ENCODE assay signal across 14 cellular contexts in the genomic region with DNA sequence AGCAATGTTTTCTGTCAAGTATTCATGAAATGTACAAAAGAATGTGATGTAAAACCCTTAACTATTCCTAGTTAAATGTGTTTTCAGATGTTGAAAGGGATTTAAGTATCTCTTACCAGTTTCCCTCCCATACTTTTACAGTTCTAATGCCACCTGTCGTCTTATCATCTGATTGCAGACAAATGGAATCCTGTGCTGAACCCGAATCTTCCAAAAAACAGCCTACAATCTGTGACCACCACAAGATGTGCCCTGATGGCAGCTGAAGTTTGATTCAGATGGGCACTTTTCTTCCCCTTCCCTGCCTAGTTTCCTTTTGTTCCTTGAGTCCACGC. TPM values are rescaled to one million over a fixed set of nuclear protein-coding genes. Genes with fewer than 3 reads are reported as not detected.
A peak's percentile ranks its signal among the peaks of the same experiment; 100 is the strongest.
DNase-seq lines count a peak whose midpoint lies in the region; ATAC-seq and TF ChIP-seq lines count a peak whose summit lies in the region.
"Had no signal": no experiment of that assay in that cellular context is flagged by ENCODE, and none has a peak within 500 bp of the region (broad histone marks: within the 10 kb centered on the region; RNA-seq: fewer than 3 reads in every experiment).

No MANE protein-coding gene starts in this region.

- peaks cover 29% of the 10 kb centered on the region for H3K4me1 Mint-ChIP-seq in activated T-cell treated with anti-CD3 and anti-CD28 coated beads, Interleukin-2, amount 50 U/mL, for 24 hours (ENCODE audit: low read depth)
- peaks cover 24% of the 10 kb centered on the region for H3K4me1 Mint-ChIP-seq in activated naive CD8-positive, alpha-beta T cell treated with anti-CD3 and anti-CD28 coated beads, Interleukin-2, amount 50 U/mL, for 24 hours
- peaks cover 7% of the 10 kb centered on the region for H3K4me1 Mint-ChIP-seq in neural progenitor cell

- H2AFZ ChIP-seq in MM.1S (ENCODE audit: low read length) (no peak overlapping the region), neural progenitor cell (replicated peaks) (no peak overlapping the region)

- H3F3A ChIP-seq in MM.1S (ENCODE audit: insufficient read depth, low read length) (peaks cover 8% of the 10 kb centered on the region), neural progenitor cell (ENCODE audit: low read depth) (peaks cover 60% of the 10 kb centered on the region)

- no peaks in the 10 kb centered on the region for H3K9me2 ChIP-seq in MM.1S (replicated peaks; ENCODE audit: insufficient read depth, low read length)

- H3K27ac ChIP-seq in MM.1S (ENCODE audit: low read length) = no peak overlapping the region
- no peak overlapping the region for H3K27ac ChIP-seq in neural progenitor cell
- no peak overlapping the region for H3K27ac ChIP-seq in lower lobe of right lung
- H3K27ac ChIP-seq: body of pancreas, Peyer's patch had no signal

- intact Hi-C loops in lower lobe of right lung (cut with DNase I) = no loop called here

- H3K27me3 Mint-ChIP-seq in activated T-cell treated with anti-CD3 and anti-CD28 coated beads, Interleukin-2, amount 50 U/mL, for 24 hours = no peaks in the 10 kb centered on the region
- no peaks in the 10 kb centered on the region for H3K27me3 Mint-ChIP-seq in activated naive CD8-positive, alpha-beta T cell treated with anti-CD3 and anti-CD28 coated beads, Interleukin-2, amount 50 U/mL, for 24 hours
- peaks cover 2% of the 10 kb centered on the region for H3K27me3 Mint-ChIP-seq in neural progenitor cell (ENCODE audit: insufficient read depth, low read depth)

- peak overlapping the region; percentile 97 for H3K4me3 Mint-ChIP-seq in activated T-cell treated with anti-CD3 and anti-CD28 coated beads, Interleukin-2, amount 50 U/mL, for 24 hours
- peak overlapping the region; percentile 95 for H3K4me3 Mint-ChIP-seq in activated naive CD8-positive, alpha-beta T cell treated with anti-CD3 and anti-CD28 coated beads, Interleukin-2, amount 50 U/mL, for 24 hours
- peak overlapping the region; percentile 98 for H3K4me3 Mint-ChIP-seq in neural progenitor cell

- no peak for ATAC-seq in activated naive CD8-positive, alpha-beta T cell treated with anti-CD3 and anti-CD28 coated beads, Interleukin-2, amount 50 U/mL, for 24 hours
- ATAC-seq in GM19452 (IDR thresholded peaks at IDR 0.05; ENCODE audit: unreplicated experiment) (no peak), HG03354 (IDR thresholded peaks at IDR 0.05; ENCODE audit: poor library complexity, severe bottlenecking, unreplicated experiment) (no peak), lower lobe of right lung (no peak)
- ATAC-seq: body of pancreas had no signal

- H3K4me2 ChIP-seq in MM.1S (ENCODE audit: low read depth, low read length) = peak overlapping the region; percentile 13; the same call in 1 of the 2 replicates
- H3K4me2 ChIP-seq in neural progenitor cell = no peak overlapping the region

- no peaks in the 10 kb centered on the region for H3K9me3 ChIP-seq in MM.1S (replicated peaks; ENCODE audit: insufficient read depth, low read length)
- H3K9me3 ChIP-seq in neural progenitor cell (ENCODE audit: low read depth) = no peaks in the 10 kb centered on the region
- H3K9me3 ChIP-seq in lower lobe of right lung = no peaks in the 10 kb centered on the region
- H3K9me3 ChIP-seq: body of pancreas, Peyer's patch had no signal

- H3K9ac ChIP-seq in MM.1S (ENCODE audit: low read length) = no peak overlapping the region
- no peak overlapping the region for H3K9ac ChIP-seq in neural progenitor cell

- no peaks in the 10 kb centered on the region for H3K36me3 ChIP-seq in MM.1S (replicated peaks; ENCODE audit: insufficient read depth, low read length)
- H3K36me3 ChIP-seq in neural progenitor cell = no peaks in the 10 kb centered on the region
- peaks cover 47% of the 10 kb centered on the region for H3K36me3 ChIP-seq in lower lobe of right lung

- H3K36me3 Mint-ChIP-seq in activated T-cell treated with anti-CD3 and anti-CD28 coated beads, Interleukin-2, amount 50 U/mL, for 24 hours (ENCODE audit: low read depth) = peaks cover 68% of the 10 kb centered on the region
- peaks cover 46% of the 10 kb centered on the region for H3K36me3 Mint-ChIP-seq in activated naive CD8-positive, alpha-beta T cell treated with anti-CD3 and anti-CD28 coated beads, Interleukin-2, amount 50 U/mL, for 24 hours (ENCODE audit: low read depth)
- peaks cover 12% of the 10 kb centered on the region for H3K36me3 Mint-ChIP-seq in neural progenitor cell

- no peak for DNase-seq in activated T-cell treated with anti-CD3 and anti-CD28 coated beads, Interleukin-2, amount 50 U/mL, for 24 hours
- no peak for DNase-seq in activated T-cell treated with anti-CD3 and anti-CD28 coated beads, Interleukin-2, amount 50 U/mL, for 48 hours
- DNase-seq in MM.1S = no peak
- no peak for DNase-seq in activated naive CD8-positive, alpha-beta T cell treated with anti-CD3 and anti-CD28 coated beads, Interleukin-2, amount 50 U/mL, for 24 hours
- DNase-seq in neural progenitor cell (ENCODE audit: low spot score) = no peak
- no peak for DNase-seq in lower lobe of right lung
- DNase-seq: body of pancreas, foreskin fibroblast, NCI-H345, Peyer's patch, T1000 had no signal

- H3K79me2 ChIP-seq in MM.1S (ENCODE audit: low read length) (peaks cover 22% of the 10 kb centered on the region), neural progenitor cell (ENCODE audit: low read depth) (peaks cover 28% of the 10 kb centered on the region)

- H4K20me1 ChIP-seq in MM.1S (ENCODE audit: insufficient read depth, low read length) (no peaks in the 10 kb centered on the region), neural progenitor cell (ENCODE audit: low read depth) (no peaks in the 10 kb centered on the region)

- H3K4me1 ChIP-seq in MM.1S (ENCODE audit: low read length) = peaks cover 7% of the 10 kb centered on the region; the same call in 1 of the 2 replicates
- H3K4me1 ChIP-seq in neural progenitor cell = no peaks in the 10 kb centered on the region
- peaks cover 35% of the 10 kb centered on the region for H3K4me1 ChIP-seq in lower lobe of right lung

- TF ChIP-seq CTCF in MM.1S (IDR thresholded peaks at IDR 0.05; ENCODE audit: low read length) (no peak), neural progenitor cell (IDR thresholded peaks at IDR 0.05) (no peak), lower lobe of right lung (IDR thresholded peaks at IDR 0.05) (no peak)

- H3K27me3 ChIP-seq in MM.1S (replicated peaks; ENCODE audit: insufficient read depth, low read length) (peaks cover 15% of the 10 kb centered on the region), neural progenitor cell (peaks cover 18% of the 10 kb centered on the region), lower lobe of right lung (ENCODE audit: low read depth) (no peaks in the 10 kb centered on the region)
- H3K27me3 ChIP-seq: body of pancreas, Peyer's patch had no signal

- H3K4me3 ChIP-seq in MM.1S (ENCODE audit: low read length) (no peak overlapping the region), neural progenitor cell (no peak overlapping the region), lower lobe of right lung (no peak overlapping the region)
- H3K4me3 ChIP-seq: body of pancreas, Peyer's patch had no signal

- H3K9me3 Mint-ChIP-seq in activated T-cell treated with anti-CD3 and anti-CD28 coated beads, Interleukin-2, amount 50 U/mL, for 24 hours = no peaks in the 10 kb centered on the region
- no peaks in the 10 kb centered on the region for H3K9me3 Mint-ChIP-seq in activated naive CD8-positive, alpha-beta T cell treated with anti-CD3 and anti-CD28 coated beads, Interleukin-2, amount 50 U/mL, for 24 hours
- H3K9me3 Mint-ChIP-seq in neural progenitor cell = no peaks in the 10 kb centered on the region

- peak overlapping the region; percentile 96 for H3K27ac Mint-ChIP-seq in activated T-cell treated with anti-CD3 and anti-CD28 coated beads, Interleukin-2, amount 50 U/mL, for 24 hours
- peak overlapping the region; percentile 81 for H3K27ac Mint-ChIP-seq in activated naive CD8-positive, alpha-beta T cell treated with anti-CD3 and anti-CD28 coated beads, Interleukin-2, amount 50 U/mL, for 24 hours
- H3K27ac Mint-ChIP-seq in neural progenitor cell = no peak overlapping the region

RNA-seq across cellular contexts. Expression of a gene that starts 1.9 kb away (rescaled TPM):
- total RNA-seq in neural progenitor cell (ENCODE audit: low replicate concordance) (177 and 182 TPM in 2 replicates), lower lobe of right lung (134 TPM)

RNA-seq across cellular contexts. Expression of a gene that starts 8.8 kb away (rescaled TPM):
- total RNA-seq in neural progenitor cell (ENCODE audit: low replicate concordance) (1.1 TPM in 1 of 2 replicates, not detected in the other), lower lobe of right lung (12.1 TPM)
- total RNA-seq: H4 had no signal

RNA-seq across cellular contexts. Expression of a gene that starts 9.7 kb away (rescaled TPM):
- 1.9 and 5.3 TPM in 2 replicates for total RNA-seq in neural progenitor cell (ENCODE audit: low replicate concordance)
- total RNA-seq in lower lobe of right lung = 5.9 TPM

RNA-seq across cellular contexts. Expression of a gene that starts 42.2 kb away (rescaled TPM):
- total RNA-seq in neural progenitor cell (ENCODE audit: low replicate concordance) (not detected in 2 replicates), lower lobe of right lung (947 TPM)
- total RNA-seq: H4, Peyer's patch had no signal

RNA-seq across cellular contexts. Expression of a gene that starts 53.9 kb away (rescaled TPM):
- total RNA-seq in neural progenitor cell (ENCODE audit: low replicate concordance) (0.13 and 0.46 TPM in 2 replicates), lower lobe of right lung (36.5 TPM)
